1 cellular context compared by ENCODE assay signal in the genomic region with DNA sequence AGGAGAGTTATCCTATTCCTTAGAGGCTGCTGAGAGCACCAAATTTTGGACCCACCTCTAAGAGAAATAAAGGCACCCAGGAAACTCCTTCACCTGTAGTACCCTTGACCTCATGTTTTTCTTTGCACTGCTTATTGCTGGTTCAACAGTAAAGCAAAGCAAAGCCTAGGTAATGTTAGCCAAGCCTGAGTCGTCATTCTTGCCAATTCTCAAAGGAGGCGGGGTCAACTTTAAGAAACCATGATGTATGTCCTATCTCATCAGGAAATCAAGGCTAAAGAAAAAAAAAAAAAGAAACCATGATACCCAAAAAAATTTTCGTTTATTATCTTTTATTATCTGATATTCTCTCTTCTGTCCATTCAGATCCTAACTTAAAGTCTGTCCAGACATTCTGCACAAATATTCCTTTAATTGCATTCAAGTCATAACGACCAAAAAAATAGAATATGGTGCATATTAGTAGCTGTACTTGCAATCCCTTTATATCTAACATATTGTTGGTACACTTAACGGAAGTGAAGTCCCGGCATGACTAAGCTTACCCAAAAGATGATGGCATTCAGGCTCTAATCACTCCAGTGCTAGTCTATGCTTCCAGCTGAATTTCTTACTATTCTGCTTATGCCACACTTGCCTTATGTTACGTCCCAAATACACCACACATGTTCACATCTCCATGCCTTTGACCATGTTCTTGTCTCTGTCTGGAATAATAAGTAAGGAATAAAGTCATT.
TF ChIP-seq lines count a peak whose summit lies in the region.

No MANE protein-coding gene starts in this region.

TF ChIP-seq in liver, 16 proteins besides CTCF, POLR2A, EP300 and RAD21 (continued from another document):
- TF ChIP-seq, protein P1, sequence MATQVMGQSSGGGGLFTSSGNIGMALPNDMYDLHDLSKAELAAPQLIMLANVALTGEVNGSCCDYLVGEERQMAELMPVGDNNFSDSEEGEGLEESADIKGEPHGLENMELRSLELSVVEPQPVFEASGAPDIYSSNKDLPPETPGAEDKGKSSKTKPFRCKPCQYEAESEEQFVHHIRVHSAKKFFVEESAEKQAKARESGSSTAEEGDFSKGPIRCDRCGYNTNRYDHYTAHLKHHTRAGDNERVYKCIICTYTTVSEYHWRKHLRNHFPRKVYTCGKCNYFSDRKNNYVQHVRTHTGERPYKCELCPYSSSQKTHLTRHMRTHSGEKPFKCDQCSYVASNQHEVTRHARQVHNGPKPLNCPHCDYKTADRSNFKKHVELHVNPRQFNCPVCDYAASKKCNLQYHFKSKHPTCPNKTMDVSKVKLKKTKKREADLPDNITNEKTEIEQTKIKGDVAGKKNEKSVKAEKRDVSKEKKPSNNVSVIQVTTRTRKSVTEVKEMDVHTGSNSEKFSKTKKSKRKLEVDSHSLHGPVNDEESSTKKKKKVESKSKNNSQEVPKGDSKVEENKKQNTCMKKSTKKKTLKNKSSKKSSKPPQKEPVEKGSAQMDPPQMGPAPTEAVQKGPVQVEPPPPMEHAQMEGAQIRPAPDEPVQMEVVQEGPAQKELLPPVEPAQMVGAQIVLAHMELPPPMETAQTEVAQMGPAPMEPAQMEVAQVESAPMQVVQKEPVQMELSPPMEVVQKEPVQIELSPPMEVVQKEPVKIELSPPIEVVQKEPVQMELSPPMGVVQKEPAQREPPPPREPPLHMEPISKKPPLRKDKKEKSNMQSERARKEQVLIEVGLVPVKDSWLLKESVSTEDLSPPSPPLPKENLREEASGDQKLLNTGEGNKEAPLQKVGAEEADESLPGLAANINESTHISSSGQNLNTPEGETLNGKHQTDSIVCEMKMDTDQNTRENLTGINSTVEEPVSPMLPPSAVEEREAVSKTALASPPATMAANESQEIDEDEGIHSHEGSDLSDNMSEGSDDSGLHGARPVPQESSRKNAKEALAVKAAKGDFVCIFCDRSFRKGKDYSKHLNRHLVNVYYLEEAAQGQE (IDR thresholded peaks at IDR 0.05) = no peak
- TF ChIP-seq YY1 (IDR thresholded peaks at IDR 0.05) = no peak
- TF ChIP-seq, protein P2, sequence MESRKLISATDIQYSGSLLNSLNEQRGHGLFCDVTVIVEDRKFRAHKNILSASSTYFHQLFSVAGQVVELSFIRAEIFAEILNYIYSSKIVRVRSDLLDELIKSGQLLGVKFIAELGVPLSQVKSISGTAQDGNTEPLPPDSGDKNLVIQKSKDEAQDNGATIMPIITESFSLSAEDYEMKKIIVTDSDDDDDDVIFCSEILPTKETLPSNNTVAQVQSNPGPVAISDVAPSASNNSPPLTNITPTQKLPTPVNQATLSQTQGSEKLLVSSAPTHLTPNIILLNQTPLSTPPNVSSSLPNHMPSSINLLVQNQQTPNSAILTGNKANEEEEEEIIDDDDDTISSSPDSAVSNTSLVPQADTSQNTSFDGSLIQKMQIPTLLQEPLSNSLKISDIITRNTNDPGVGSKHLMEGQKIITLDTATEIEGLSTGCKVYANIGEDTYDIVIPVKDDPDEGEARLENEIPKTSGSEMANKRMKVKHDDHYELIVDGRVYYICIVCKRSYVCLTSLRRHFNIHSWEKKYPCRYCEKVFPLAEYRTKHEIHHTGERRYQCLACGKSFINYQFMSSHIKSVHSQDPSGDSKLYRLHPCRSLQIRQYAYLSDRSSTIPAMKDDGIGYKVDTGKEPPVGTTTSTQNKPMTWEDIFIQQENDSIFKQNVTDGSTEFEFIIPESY (IDR thresholded peaks at IDR 0.05) = no peak
